7 cellular contexts compared by ENCODE assay signal in genomic region chr7:75105048-75105447, GRCh38. TPM values are rescaled to one million over a fixed set of nuclear protein-coding genes. Genes with fewer than 3 reads are reported as not detected.
DNase-seq lines count a peak whose midpoint lies in the region; ATAC-seq, FAIRE-seq and TF ChIP-seq lines count a peak whose summit lies in the region.
"Not testable (repeated sequence)": the region's sequence is repeated elsewhere in the genome, so short reads cannot be mapped to it uniquely, and the experiment has no call there.

No MANE protein-coding gene starts in this region.

- BruUV-seq in PC-3 (replicated peaks; lab: Mats Ljungman, UMichigan); HepG2 (replicated peaks; lab: Mats Ljungman, UMichigan): not testable (repeated sequence)

- intact Hi-C loops in PC-3 (cut with micrococcal nuclease); right cardiac atrium (cut with DNase I); HepG2 (cut with micrococcal nuclease; ENCODE audit: unreplicated experiment); sciatic nerve (cut with DNase I): not testable (repeated sequence)

- TF ChIP-seq CTCF in PC-3 (conservative IDR thresholded peaks at IDR 0.05; ENCODE audit: low read depth, low read length); coronary artery (IDR thresholded peaks at IDR 0.05); HepG2 (CRISPR knock-in tag; IDR thresholded peaks at IDR 0.05): not testable (repeated sequence)

- H3K79me2 ChIP-seq in GM23248 (ENCODE audit: insufficient read depth); PC-3 (ENCODE audit: low read length); HepG2 (ENCODE audit: insufficient read depth, low read length): not testable (repeated sequence)

- not testable (repeated sequence) for H3K4me2 ChIP-seq in GM23248 (ENCODE audit: unreplicated experiment); PC-3 (ENCODE audit: low read length); HepG2 (ENCODE audit: low read depth, low read length)

- H2AFZ ChIP-seq in GM23248; PC-3 (ENCODE audit: low read length); HepG2 (ENCODE audit: low read length): not testable (repeated sequence)

- not testable (repeated sequence) for TF ChIP-seq POLR2A in HepG2 (IDR thresholded peaks at IDR 0.05; ENCODE audit: insufficient read depth in 1 of 2, low read depth in 2 of 2, low read length in 2 of 2)

- not testable (repeated sequence) for FAIRE-seq in HepG2 (lab: Jason Lieb, UNC)

- H3K27ac ChIP-seq in GM23248; PC-3 (ENCODE audit: low read length); coronary artery; right cardiac atrium (ENCODE audit: low read length); HepG2 (ENCODE audit: extremely low read length, insufficient read depth, low read length): not testable (repeated sequence)

- H3K36me3 ChIP-seq in GM23248 (ENCODE audit: low read depth); PC-3 (ENCODE audit: low read depth, low read length); HepG2 (replicated peaks in 1 of 2; ENCODE audit: control insufficient read depth in 1 of 2, insufficient read depth in 2 of 2, low read length in 2 of 2): not testable (repeated sequence)

- H3K4me1 ChIP-seq in GM23248 (ENCODE audit: insufficient read depth); PC-3 (ENCODE audit: insufficient read depth, low read length); right cardiac atrium (ENCODE audit: control insufficient read depth, insufficient read depth, low read length); HepG2 (ENCODE audit: insufficient read depth, low read length): not testable (repeated sequence)

- H3K4me3 ChIP-seq in GM23248; PC-3 (ENCODE audit: low read length); coronary artery; right cardiac atrium (ENCODE audit: low read length); HepG2 (replicated peaks in 1 of 3; ENCODE audit: insufficient read depth in 1 of 3, low read depth in 2 of 3, low read length in 3 of 3): not testable (repeated sequence)

- not testable (repeated sequence) for TF ChIP-seq EP300 in HepG2 (IDR thresholded peaks at IDR 0.05; ENCODE audit: low read depth in 2 of 2, low read length in 2 of 2); HepG2 (CRISPR knock-in tag; IDR thresholded peaks at IDR 0.05; ENCODE audit: borderline replicate concordance)

- CTCF ChIA-PET in PC-3 (lab: Charles Lee); HepG2 (lab: Yijun Ruan, JAX; ENCODE audit: low intra/inter-chr PET ratio, low total read pairs): not testable (repeated sequence)

- not testable (repeated sequence) for H3K9ac ChIP-seq in GM23248; PC-3 (ENCODE audit: low read length); HepG2 (ENCODE audit: insufficient read depth, low read depth, low read length)

- not testable (repeated sequence) for H3K27me3 ChIP-seq in GM23248 (replicated peaks; ENCODE audit: insufficient read depth); PC-3 (ENCODE audit: low read length); right cardiac atrium (ENCODE audit: control insufficient read depth, insufficient read depth); HepG2 (ENCODE audit: control insufficient read depth in 1 of 2, insufficient read depth in 2 of 2, low read length in 2 of 2)

- H3K9me2 ChIP-seq in GM23248 (ENCODE audit: insufficient read depth); PC-3 (replicated peaks; ENCODE audit: low read length): not testable (repeated sequence)

- DNase-seq in Ammon's horn (ENCODE audit: low spot score) (peak; percentile 1), GM23248 (peak; percentile 0), PC-3 (peak; percentile 1), coronary artery (ENCODE audit: low spot score) (peak; percentile 65), right cardiac atrium (peak in 2 of 3 donors; percentile 39 to 53)
- not testable (repeated sequence) for DNase-seq in HepG2 (ENCODE audit: low spot score); sciatic nerve (ENCODE audit: low spot score)

- H4K20me1 ChIP-seq in GM23248 (ENCODE audit: insufficient read depth); PC-3 (ENCODE audit: low read length); HepG2 (ENCODE audit: insufficient read depth, low read length): not testable (repeated sequence)

- in situ Hi-C loops in GM23248 (cut with MboI); HepG2 (cut with HindIII; ENCODE audit: extremely low pct_ligation_motif_present, low pct_unique_long_range_greater_than_20kb): not testable (repeated sequence)

- not testable (repeated sequence) for H3F3A ChIP-seq in GM23248 (ENCODE audit: insufficient read depth); PC-3 (ENCODE audit: low read length, unreplicated experiment)

- not testable (repeated sequence) for H3K9me3 ChIP-seq in GM23248 (ENCODE audit: low read depth); PC-3 (ENCODE audit: low read length); right cardiac atrium (ENCODE audit: control insufficient read depth, low read length); HepG2 (ENCODE audit: low read length)

- TF ChIP-seq RAD21 in HepG2 (CRISPR knock-in tag; IDR thresholded peaks at IDR 0.05), result not testable (repeated sequence)

- POLR2A ChIA-PET in PC-3 (lab: Charles Lee; ENCODE audit: unreplicated experiment); HepG2 (lab: Yijun Ruan, JAX): not testable (repeated sequence)

- not testable (repeated sequence) for ATAC-seq in PC-3
- ATAC-seq in right cardiac atrium, result peak in 1 of 2 donors; percentile 29
- peak; percentile 24; the same call in 1 of the 3 replicates for ATAC-seq in HepG2
- ATAC-seq in sciatic nerve, result peak; percentile 40

- WGBS in GM23248 (ENCODE audit: low coverage in 1 of 2, low lambda C conversion rate in 2 of 2, missing lambda C conversion rate in 2 of 2), 2 experiments, result 86 to 91% methylated on average over 11 of the region's 11 CpGs
- WGBS in right cardiac atrium, result 95% methylated on average over 11 of the region's 11 CpGs
- WGBS in HepG2 (ENCODE audit: low lambda C conversion rate), result 94% methylated on average over 11 of the region's 11 CpGs

RNA-seq across cellular contexts. Expression of gene GTF2IRD2B, which starts 12.7 kb away (rescaled TPM):
- 30.0 and 37.8 TPM in 2 replicates for total RNA-seq in GM23248 (2014; rRNA removed; shearing (Covaris generic))
- polyA plus RNA-seq in GM23248 (2016; fragmentation: Nextera tagmentation; extraction: Ambion mirVana) (28.7 and 32.6 TPM in 2 replicates), right cardiac atrium (18.6 TPM), HepG2 (2011; rRNA removed) (12.3 and 12.7 TPM in 2 replicates)
- total RNA-seq in PC-3 (2014; rRNA removed) (20.2 and 28.3 TPM in 2 replicates), right cardiac atrium (10 to 100 TPM; 28.8 to 44.9 (median 34.1) TPM), HepG2 (2016; rRNA removed; fragmentation: Illumina TruSeq; extraction: Trizol) (6.6 and 10.0 TPM in 2 replicates), sciatic nerve (76.8 TPM)
- total RNA-seq in HepG2 (2016; cell fraction: cytosol; rRNA removed; fragmentation: Illumina TruSeq; extraction: Trizol; ENCODE audit: low read depth), result 24.4 and 39.4 TPM in 2 replicates
- total RNA-seq in HepG2 (2016; cell fraction: insoluble cytoplasmic fraction; rRNA removed; fragmentation: Illumina TruSeq; extraction: Trizol), result 4.0 and 9.2 TPM in 2 replicates
- 13.4 and 17.7 TPM in 2 replicates for total RNA-seq in HepG2 (2016; cell fraction: membrane; rRNA removed; fragmentation: Illumina TruSeq; extraction: Trizol)
- 5.2 and 5.4 TPM in 2 replicates for total RNA-seq in HepG2 (2016; cell fraction: nucleus; rRNA removed; fragmentation: Illumina TruSeq; extraction: Trizol)
- 13.0 and 16.9 TPM in 2 replicates for polyA plus RNA-seq in HepG2 (2011; cell fraction: cytosol; rRNA removed)
- polyA plus RNA-seq in HepG2 (2011; cell fraction: nucleus; rRNA removed), result 17.5 and 21.5 TPM in 2 replicates
- polyA plus RNA-seq in HepG2 (2012), result 5.9 and 10.3 TPM in 2 replicates
- 47.2 and 50.8 TPM in 2 replicates for polyA plus RNA-seq in HepG2 (2016; cell fraction: cytosol; fragmentation: Illumina TruSeq; extraction: Trizol; ENCODE audit: low read depth)
- polyA plus RNA-seq in HepG2 (2016; cell fraction: insoluble cytoplasmic fraction; fragmentation: Illumina TruSeq; extraction: Trizol; ENCODE audit: low read depth), result 5.5 and 7.2 TPM in 2 replicates
- polyA plus RNA-seq in HepG2 (2016; cell fraction: membrane; fragmentation: Illumina TruSeq; extraction: Trizol; ENCODE audit: low read depth), result 19.9 and 22.8 TPM in 2 replicates
- 13.0 and 14.6 TPM in 2 replicates for polyA plus RNA-seq in HepG2 (2016; cell fraction: nucleus; fragmentation: Illumina TruSeq; extraction: Trizol; ENCODE audit: insufficient read depth, low read depth)
- 6.5 and 10.9 TPM in 2 replicates for polyA minus RNA-seq in HepG2 (2011; rRNA and poly(A)+ RNA removed; ENCODE audit: low replicate concordance)
- polyA minus RNA-seq in HepG2 (2011; cell fraction: cytosol; rRNA and poly(A)+ RNA removed), result 5.7 and 6.3 TPM in 2 replicates
- polyA minus RNA-seq in HepG2 (2011; cell fraction: nucleus; rRNA and poly(A)+ RNA removed), result 24.6 and 25.4 TPM in 2 replicates

RNA-seq across cellular contexts. Expression of gene RCC1L, which starts 31.4 kb away (rescaled TPM):
- total RNA-seq in GM23248 (2014; rRNA removed; shearing (Covaris generic)), result 59.6 and 61.9 TPM in 2 replicates
- polyA plus RNA-seq in GM23248 (2016; fragmentation: Nextera tagmentation; extraction: Ambion mirVana), result 37.5 and 40.1 TPM in 2 replicates
- total RNA-seq in PC-3 (2014; rRNA removed), result 66.8 and 78.6 TPM in 2 replicates
- 10 to 100 TPM; 27.2 to 37.5 (median 33.9) TPM for total RNA-seq in right cardiac atrium
- 39.0 TPM for polyA plus RNA-seq in right cardiac atrium
- total RNA-seq in HepG2 (2016; rRNA removed; fragmentation: Illumina TruSeq; extraction: Trizol), result 75.4 and 82.8 TPM in 2 replicates
- 10.8 and 11.6 TPM in 2 replicates for total RNA-seq in HepG2 (2016; cell fraction: cytosol; rRNA removed; fragmentation: Illumina TruSeq; extraction: Trizol; ENCODE audit: low read depth)
- 76.4 and 82.4 TPM in 2 replicates for total RNA-seq in HepG2 (2016; cell fraction: insoluble cytoplasmic fraction; rRNA removed; fragmentation: Illumina TruSeq; extraction: Trizol)
- 30.5 and 31.7 TPM in 2 replicates for total RNA-seq in HepG2 (2016; cell fraction: membrane; rRNA removed; fragmentation: Illumina TruSeq; extraction: Trizol)
- total RNA-seq in HepG2 (2016; cell fraction: nucleus; rRNA removed; fragmentation: Illumina TruSeq; extraction: Trizol), result 28.9 and 35.4 TPM in 2 replicates
- polyA plus RNA-seq in HepG2 (2011; rRNA removed), result 37.9 and 42.1 TPM in 2 replicates
- polyA plus RNA-seq in HepG2 (2011; cell fraction: cytosol; rRNA removed), result 35.9 and 39.4 TPM in 2 replicates
- 16.7 and 18.8 TPM in 2 replicates for polyA plus RNA-seq in HepG2 (2011; cell fraction: nucleus; rRNA removed)
- polyA plus RNA-seq in HepG2 (2012), result 40.0 and 42.3 TPM in 2 replicates
- 7.9 and 8.7 TPM in 2 replicates for polyA plus RNA-seq in HepG2 (2016; cell fraction: cytosol; fragmentation: Illumina TruSeq; extraction: Trizol; ENCODE audit: low read depth)
- 67.9 and 72.1 TPM in 2 replicates for polyA plus RNA-seq in HepG2 (2016; cell fraction: insoluble cytoplasmic fraction; fragmentation: Illumina TruSeq; extraction: Trizol; ENCODE audit: low read depth)
- polyA plus RNA-seq in HepG2 (2016; cell fraction: membrane; fragmentation: Illumina TruSeq; extraction: Trizol; ENCODE audit: low read depth), result 19.0 and 21.0 TPM in 2 replicates
- 41.1 and 42.5 TPM in 2 replicates for polyA plus RNA-seq in HepG2 (2016; cell fraction: nucleus; fragmentation: Illumina TruSeq; extraction: Trizol; ENCODE audit: insufficient read depth, low read depth)
- 32.8 and 41.8 TPM in 2 replicates for polyA minus RNA-seq in HepG2 (2011; rRNA and poly(A)+ RNA removed; ENCODE audit: low replicate concordance)
- 15.1 and 15.4 TPM in 2 replicates for polyA minus RNA-seq in HepG2 (2011; cell fraction: cytosol; rRNA and poly(A)+ RNA removed)
- polyA minus RNA-seq in HepG2 (2011; cell fraction: nucleus; rRNA and poly(A)+ RNA removed), result 11.2 and 16.1 TPM in 2 replicates
- total RNA-seq in sciatic nerve, result 30.5 TPM
